In the genomic region with DNA sequence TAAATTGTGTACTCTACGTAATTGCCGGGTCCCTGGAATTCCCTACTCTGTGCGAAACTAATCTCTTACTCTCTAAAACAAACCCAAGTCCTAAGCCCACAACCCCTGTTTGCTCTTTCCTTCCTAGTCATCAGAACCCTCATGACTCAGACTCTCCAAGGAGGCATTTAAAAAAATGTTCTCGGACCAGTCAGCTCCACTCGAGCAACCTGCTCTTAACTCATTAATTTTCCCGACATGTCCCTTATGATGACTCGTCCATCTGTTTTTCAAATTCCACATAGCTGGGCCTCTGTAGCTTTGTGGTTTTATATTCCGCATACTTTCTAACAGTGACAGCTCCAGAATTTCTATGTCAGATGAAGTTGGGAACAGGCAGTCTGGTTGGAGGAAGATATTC, we compare ENCODE assay signal across 11 cellular contexts. TPM values are rescaled to one million over a fixed set of nuclear protein-coding genes. Genes with fewer than 3 reads are reported as not detected.
DNase-seq lines count a peak whose midpoint lies in the region; ATAC-seq and TF ChIP-seq lines count a peak whose summit lies in the region.
"Had no signal": no experiment of that assay in that cellular context is flagged by ENCODE, and none has a peak within 500 bp of the region (broad histone marks: within the 10 kb centered on the region; RNA-seq: fewer than 3 reads in every experiment).

No MANE protein-coding gene starts in this region.

- H3K4me1 ChIP-seq in mesodermal cell (ENCODE audit: control insufficient read depth, insufficient read depth, low read length, poor library complexity, severe bottlenecking) = peaks cover 15% of the 10 kb centered on the region

- DNase-seq in BJ (ENCODE audit: low read depth) (peak; percentile 60), LHCN-M2 (ENCODE audit: low read depth) (peak; percentile 90), choroid plexus epithelial cell (ENCODE audit: low read depth) (peak; percentile 85), NCI-H82 treated with DMSO at 0.1 percent for 48 hours (lab: John Stamatoyannopoulos, UW; ENCODE audit: unreplicated experiment) (no peak)
- DNase-seq in stimulated activated CD8-positive, alpha-beta memory T cell treated with anti-CD3 and anti-CD28 coated beads, Interleukin-4, amount 100 ng/mL, for 48 hours = no peak
- DNase-seq in activated T-cell treated with anti-CD3 and anti-CD28 coated beads, Interleukin-2, amount 50 U/mL, for 1 hour = no peak
- DNase-seq: DMS153, NCI-H446 had no signal

- POLR2A ChIA-PET in BJ (lab: Charles Lee) = no interaction called here

- no peak for ATAC-seq in HG02642 (IDR thresholded peaks at IDR 0.05; ENCODE audit: poor library complexity, unreplicated experiment)

- CTCF ChIA-PET in BJ (lab: Yijun Ruan, JAX) = interaction anchor here (1.2 kb wide), 1 partner anchor 10 kb away, joined by 3 read pairs; no protein-coding TSS in a partner anchor

- WGBS in mesodermal cell (ENCODE audit: insufficient coverage in 2 of 2), 2 experiments = 84 to 87% methylated on average over 6 of the region's 8 CpGs

- H3K27me3 ChIP-seq in BJ (ENCODE audit: control insufficient read depth, insufficient read depth, low read length) = peaks cover 2% of the 10 kb centered on the region; the same call in 1 of the 2 replicates

- H3K9me3 ChIP-seq in mesodermal cell (ENCODE audit: control insufficient read depth, low read length) = no peaks in the 10 kb centered on the region

- peak overlapping the region; percentile 36 for H3K27ac ChIP-seq in mesodermal cell (ENCODE audit: low read depth, low read length, severe bottlenecking)

- no peak overlapping the region for H3K4me3 ChIP-seq in BJ (ENCODE audit: low read depth, low read length)
- no peak overlapping the region for H3K4me3 ChIP-seq in choroid plexus epithelial cell (ENCODE audit: low read depth, low read length)
- H3K4me3 ChIP-seq in mesodermal cell (ENCODE audit: extremely low read depth, insufficient read depth, low read length, poor library complexity, severe bottlenecking) = no peak overlapping the region

- H3K36me3 ChIP-seq in BJ (ENCODE audit: control insufficient read depth, insufficient read depth, low read length) (no peaks in the 10 kb centered on the region), mesodermal cell (ENCODE audit: control insufficient read depth, insufficient read depth, low read length) (no peaks in the 10 kb centered on the region)

- TF ChIP-seq CTCF in BJ (IDR thresholded peaks at IDR 0.05; ENCODE audit: insufficient read depth, low read depth, low read length) = no peak
- no peak for TF ChIP-seq CTCF in choroid plexus epithelial cell (conservative IDR thresholded peaks at IDR 0.05; ENCODE audit: low read depth, low read length)

RNA-seq across cellular contexts. Expression of gene MUC22, which starts 2.6 kb away (rescaled TPM):
- polyA plus RNA-seq in BJ (2011; rRNA removed) = not detected in 2 replicates
- polyA minus RNA-seq in BJ (2011; rRNA and poly(A)+ RNA removed) = not detected in 2 replicates
- not detected in 2 replicates for total RNA-seq in LHCN-M2 (2014; rRNA removed)
- polyA plus RNA-seq in LHCN-M2 (2012) = not detected
- not detected for polyA plus RNA-seq in mesodermal cell (2013, experiment 1 of 2)
- polyA plus RNA-seq in mesodermal cell (2013, experiment 2 of 2) = not detected
- total RNA-seq: pulmonary artery endothelial cell had no signal

RNA-seq across cellular contexts. Expression of gene MUC21, which starts 24.2 kb away (rescaled TPM):
- not detected in 2 replicates for polyA plus RNA-seq in BJ (2011; rRNA removed)
- polyA minus RNA-seq in BJ (2011; rRNA and poly(A)+ RNA removed) = not detected in 2 replicates
- total RNA-seq in LHCN-M2 (2014; rRNA removed) = not detected in 2 replicates
- not detected for polyA plus RNA-seq in LHCN-M2 (2012)
- not detected for polyA plus RNA-seq in mesodermal cell (2013, experiment 1 of 2)
- not detected for polyA plus RNA-seq in mesodermal cell (2013, experiment 2 of 2)
- total RNA-seq: pulmonary artery endothelial cell had no signal

Comparison
In these comparisons a context has a peak if more than half of its experiments do, and no peak if none do; other contexts are left out.
1. DNase-seq: peak in BJ (single experiment), LHCN-M2 (single experiment) and choroid plexus epithelial cell (single experiment); none in NCI-H82 treated with DMSO at 0.1 percent for 48 hours (single experiment), stimulated activated CD8-positive, alpha-beta memory T cell treated with anti-CD3 and anti-CD28 coated beads, Interleukin-4, amount 100 ng/mL, for 48 hours (single experiment) and activated T-cell treated with anti-CD3 and anti-CD28 coated beads, Interleukin-2, amount 50 U/mL, for 1 hour (single experiment).